In genomic region chr13:62003452-62003851, GRCh38 we compare ENCODE assay signal across 39 cellular contexts.
"Had no signal": no experiment of that assay in that cellular context is flagged by ENCODE, and none has a peak within 500 bp of the region (broad histone marks: within the 10 kb centered on the region; RNA-seq: fewer than 3 reads in every experiment).

No MANE protein-coding gene starts in this region.

- H3K36me3 ChIP-seq: adrenal gland, ascending aorta, brain microvascular endothelial cell, breast epithelium, cardiac muscle cell had no signal

- H3K36me3 Mint-ChIP-seq: activated naive CD4-positive, alpha-beta T cell treated with anti-CD3 and anti-CD28 coated beads, Interleukin-2, amount 10 ng/mL, durations not matched to agents 7 days and 5 days; activated naive CD4-positive, alpha-beta T cell treated with anti-CD3 and anti-CD28 coated beads, Interleukin-2, amount 50 U/mL, for 24 hours; activated naive CD4-positive, alpha-beta T cell treated with anti-CD3 and anti-CD28 coated beads, Interleukin-2, amount 50 U/mL, for 72 hours; activated naive CD8-positive, alpha-beta T cell; activated naive CD8-positive, alpha-beta T cell treated with anti-CD3 and anti-CD28 coated beads for 36 hours; activated naive CD8-positive, alpha-beta T cell treated with anti-CD3 and anti-CD28 coated beads, Interleukin-2, amount 10 ng/mL, durations not matched to agents 7 days and 5 days; brain had no signal

- FAIRE-seq: astrocyte, bronchial epithelial cell had no signal

- H3K27ac Mint-ChIP-seq: activated naive CD4-positive, alpha-beta T cell treated with anti-CD3 and anti-CD28 coated beads for 36 hours; activated naive CD4-positive, alpha-beta T cell treated with anti-CD3 and anti-CD28 coated beads, Interleukin-2, amount 10 ng/mL, durations not matched to agents 7 days and 5 days; activated naive CD4-positive, alpha-beta T cell treated with anti-CD3 and anti-CD28 coated beads, Interleukin-2, amount 50 U/mL, for 24 hours; activated naive CD4-positive, alpha-beta T cell treated with anti-CD3 and anti-CD28 coated beads, Interleukin-2, amount 50 U/mL, for 72 hours; activated naive CD8-positive, alpha-beta T cell; activated naive CD8-positive, alpha-beta T cell treated with anti-CD3 and anti-CD28 coated beads for 36 hours; activated naive CD8-positive, alpha-beta T cell treated with anti-CD3 and anti-CD28 coated beads, Interleukin-2, amount 10 ng/mL, durations not matched to agents 7 days and 5 days; activated naive CD8-positive, alpha-beta T cell treated with anti-CD3 and anti-CD28 coated beads, Interleukin-2, amount 50 U/mL, for 24 hours; activated T-cell treated with anti-CD3 and anti-CD28 coated beads, Interleukin-2, amount 50 U/mL, for 24 hours; activated T-cell treated with anti-CD3 and anti-CD28 coated beads, Interleukin-2, amount 50 U/mL, for 72 hours; activated T-helper 1 cell treated with anti-CD3 and anti-CD28 coated beads, Interleukin-12 subunit alpha, Interleukin-12 subunit beta, Interleukin-2, Interleukin-4 antibody, amounts not matched to agents 30 ng/mL and 10 ng/mL and 1 ng/mL, durations not matched to agents 14 hours and 24 hours and 36 hours; activated T-helper 17 cell treated with anti-CD3 and anti-CD28 coated beads, Interleukin-2, amount 50 U/mL, for 72 hours; activated T-helper 2 cell treated with anti-CD3 and anti-CD28 coated beads, Interferon-gamma antibody, Interleukin-2, Interleukin-4, amounts not matched to agents 10 μg/mL and 5 μg/mL and 100 μg/mL, durations not matched to agents 14 hours and 24 hours and 36 hours; brain had no signal

- ATAC-seq: activated naive CD4-positive, alpha-beta T cell treated with anti-CD3 and anti-CD28 coated beads, Interleukin-2, amount 50 U/mL, for 72 hours; activated naive CD8-positive, alpha-beta T cell treated with anti-CD3 and anti-CD28 coated beads, Interleukin-2, amount 50 U/mL, for 24 hours; activated T-cell treated with anti-CD3 and anti-CD28 coated beads, Interleukin-2, amount 50 U/mL, for 4 hours; activated T-cell treated with anti-CD3 and anti-CD28 coated beads, Interleukin-2, amount 50 U/mL, for 72 hours; activated T-helper 17 cell treated with anti-CD3 and anti-CD28 coated beads, Interleukin-2, amount 50 U/mL, for 72 hours; body of pancreas had no signal

- H3K27me3 ChIP-seq: adrenal gland, ascending aorta, body of pancreas, brain microvascular endothelial cell, breast epithelium, cardiac muscle cell had no signal

- DNase-seq: activated effector memory CD4-positive, alpha-beta T cell treated with anti-CD3 and anti-CD28 coated beads, Interleukin-2, amount 50 U/mL, for 16 hours; activated effector memory CD4-positive, alpha-beta T cell treated with Interleukin-2 at 50 U/mL for 16 hours; activated gamma-delta T cell; activated gamma-delta T cell treated with Interleukin-2 at 50 U/mL for 16 hours; activated naive CD4-positive, alpha-beta T cell; activated naive CD4-positive, alpha-beta T cell treated with anti-CD3 and anti-CD28 coated beads for 36 hours; activated naive CD4-positive, alpha-beta T cell treated with anti-CD3 and anti-CD28 coated beads, Interleukin-2, amount 10 ng/mL, durations not matched to agents 7 days and 5 days; activated naive CD4-positive, alpha-beta T cell treated with anti-CD3 and anti-CD28 coated beads, Interleukin-2, amount 50 U/mL, for 16 hours; activated naive CD4-positive, alpha-beta T cell treated with Interleukin-2 at 50 U/mL for 16 hours; activated naive CD8-positive, alpha-beta T cell treated with anti-CD3 and anti-CD28 coated beads for 36 hours; activated naive CD8-positive, alpha-beta T cell treated with anti-CD3 and anti-CD28 coated beads, Interleukin-2, amount 10 ng/mL, durations not matched to agents 7 days and 5 days; activated naive CD8-positive, alpha-beta T cell treated with anti-CD3 and anti-CD28 coated beads, Interleukin-2, amount 50 U/mL, for 24 hours; activated T-cell treated with anti-CD3 and anti-CD28 coated beads, Interleukin-2, amount 50 U/mL, for 24 hours; activated T-cell treated with anti-CD3 and anti-CD28 coated beads, Interleukin-2, amount 50 U/mL, for 4 hours; activated T-cell treated with anti-CD3 and anti-CD28 coated beads, Interleukin-2, amount 50 U/mL, for 48 hours; activated T-cell treated with anti-CD3 and anti-CD28 coated beads, Interleukin-2, amount 50 U/mL, for 72 hours; adrenal gland; amniotic stem cell; amygdala; anterior cingulate cortex; aorta; body of pancreas; brain microvascular endothelial cell; caudate nucleus; central memory CD4-positive, alpha-beta T cell; cerebellar nuclear complex had no signal

- H3K9me3 ChIP-seq: adrenal gland, ascending aorta, body of pancreas, breast epithelium had no signal

- H3K27me3 Mint-ChIP-seq: activated naive CD4-positive, alpha-beta T cell treated with anti-CD3 and anti-CD28 coated beads, Interleukin-2, amount 10 ng/mL, durations not matched to agents 7 days and 5 days; activated naive CD4-positive, alpha-beta T cell treated with anti-CD3 and anti-CD28 coated beads, Interleukin-2, amount 50 U/mL, for 24 hours; activated naive CD8-positive, alpha-beta T cell; activated naive CD8-positive, alpha-beta T cell treated with anti-CD3 and anti-CD28 coated beads for 36 hours; activated naive CD8-positive, alpha-beta T cell treated with anti-CD3 and anti-CD28 coated beads, Interleukin-2, amount 10 ng/mL, durations not matched to agents 7 days and 5 days; activated naive CD8-positive, alpha-beta T cell treated with anti-CD3 and anti-CD28 coated beads, Interleukin-2, amount 50 U/mL, for 24 hours; activated T-cell treated with anti-CD3 and anti-CD28 coated beads, Interleukin-2, amount 50 U/mL, for 24 hours; activated T-helper 17 cell treated with anti-CD3 and anti-CD28 coated beads, Interleukin-2, amount 50 U/mL, for 72 hours; brain; central memory CD8-positive, alpha-beta T cell had no signal

- H3K4me3 ChIP-seq: adrenal gland, ascending aorta, body of pancreas, breast epithelium, cardiac muscle cell had no signal

- H3K27ac ChIP-seq: adrenal gland, ascending aorta, body of pancreas, brain microvascular endothelial cell, breast epithelium, cardiac muscle cell had no signal

- H3K4me1 ChIP-seq: adrenal gland, ascending aorta, body of pancreas, breast epithelium had no signal

- H3K4me3 Mint-ChIP-seq: activated naive CD4-positive, alpha-beta T cell treated with anti-CD3 and anti-CD28 coated beads for 36 hours; activated naive CD4-positive, alpha-beta T cell treated with anti-CD3 and anti-CD28 coated beads, Interleukin-2, amount 10 ng/mL, durations not matched to agents 7 days and 5 days; activated naive CD4-positive, alpha-beta T cell treated with anti-CD3 and anti-CD28 coated beads, Interleukin-2, amount 50 U/mL, for 24 hours; activated naive CD8-positive, alpha-beta T cell; activated naive CD8-positive, alpha-beta T cell treated with anti-CD3 and anti-CD28 coated beads for 36 hours; activated naive CD8-positive, alpha-beta T cell treated with anti-CD3 and anti-CD28 coated beads, Interleukin-2, amount 10 ng/mL, durations not matched to agents 7 days and 5 days; activated naive CD8-positive, alpha-beta T cell treated with anti-CD3 and anti-CD28 coated beads, Interleukin-2, amount 50 U/mL, for 24 hours; activated T-cell treated with anti-CD3 and anti-CD28 coated beads, Interleukin-2, amount 50 U/mL, for 24 hours; activated T-cell treated with anti-CD3 and anti-CD28 coated beads, Interleukin-2, amount 50 U/mL, for 4 hours; activated T-cell treated with anti-CD3 and anti-CD28 coated beads, Interleukin-2, amount 50 U/mL, for 72 hours; activated T-helper 1 cell treated with anti-CD3 and anti-CD28 coated beads, Interleukin-12 subunit alpha, Interleukin-12 subunit beta, Interleukin-2, Interleukin-4 antibody, amounts not matched to agents 30 ng/mL and 10 ng/mL and 1 ng/mL, durations not matched to agents 14 hours and 24 hours and 36 hours; activated T-helper 17 cell treated with anti-CD3 and anti-CD28 coated beads, Interleukin-2, amount 50 U/mL, for 72 hours; brain; central memory CD8-positive, alpha-beta T cell had no signal

- H3K9me3 Mint-ChIP-seq: activated naive CD4-positive, alpha-beta T cell treated with anti-CD3 and anti-CD28 coated beads, Interleukin-2, amount 10 ng/mL, durations not matched to agents 7 days and 5 days; activated naive CD4-positive, alpha-beta T cell treated with anti-CD3 and anti-CD28 coated beads, Interleukin-2, amount 50 U/mL, for 24 hours had no signal

- H3K4me1 Mint-ChIP-seq: activated naive CD4-positive, alpha-beta T cell treated with anti-CD3 and anti-CD28 coated beads, Interleukin-2, amount 10 ng/mL, durations not matched to agents 7 days and 5 days; activated naive CD4-positive, alpha-beta T cell treated with anti-CD3 and anti-CD28 coated beads, Interleukin-2, amount 50 U/mL, for 24 hours; activated naive CD8-positive, alpha-beta T cell treated with anti-CD3 and anti-CD28 coated beads for 36 hours; activated naive CD8-positive, alpha-beta T cell treated with anti-CD3 and anti-CD28 coated beads, Interleukin-2, amount 10 ng/mL, durations not matched to agents 7 days and 5 days; activated naive CD8-positive, alpha-beta T cell treated with anti-CD3 and anti-CD28 coated beads, Interleukin-2, amount 50 U/mL, for 24 hours; activated T-helper 17 cell treated with anti-CD3 and anti-CD28 coated beads, Interleukin-2, amount 50 U/mL, for 72 hours; brain; central memory CD8-positive, alpha-beta T cell had no signal
